ENCODE assay signal across 8 cellular contexts in the genomic region with DNA sequence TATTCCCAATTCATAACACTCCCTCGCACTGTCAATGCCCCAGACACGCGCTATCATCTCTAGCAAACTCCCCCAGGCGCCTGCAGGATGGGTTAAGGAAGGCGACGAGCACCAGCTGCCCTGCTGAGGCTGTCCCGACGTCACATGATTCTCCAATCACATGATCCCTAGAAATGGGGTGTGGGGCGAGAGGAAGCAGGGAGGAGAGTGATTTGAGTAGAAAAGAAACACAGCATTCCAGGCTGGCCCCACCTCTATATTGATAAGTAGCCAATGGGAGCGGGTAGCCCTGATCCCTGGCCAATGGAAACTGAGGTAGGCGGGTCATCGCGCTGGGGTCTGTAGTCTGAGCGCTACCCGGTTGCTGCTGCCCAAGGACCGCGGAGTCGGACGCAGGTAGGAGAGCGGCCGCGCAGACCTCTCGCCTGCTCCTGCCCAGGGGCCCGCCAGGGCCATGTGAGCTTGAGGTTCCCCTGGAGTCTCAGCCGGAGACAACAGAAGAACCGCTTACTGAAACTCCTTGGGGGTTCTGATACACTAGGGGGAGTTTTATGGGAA. TPM values are rescaled to one million over a fixed set of nuclear protein-coding genes. Genes with fewer than 3 reads are reported as not detected.
DNase-seq lines count a peak whose midpoint lies in the region; ATAC-seq and TF ChIP-seq lines count a peak whose summit lies in the region.

A gene (plus strand): TSS at position 364 of the 558 bp plus-strand sequence. CDS start 3,863 bp downstream, outside the sequence.

- H3K4me1 ChIP-seq in ES-I3 (ENCODE audit: insufficient read depth, low read length) (no peaks in the 10 kb centered on the region), testis (peaks cover 4% of the 10 kb centered on the region)

- no peak for TF ChIP-seq POLR2A in testis (IDR thresholded peaks at IDR 0.05)

- peak; percentile 99 for DNase-seq in HCEC 1CT
- peak; percentile 97 for DNase-seq in NCI-H1092 (lab: John Stamatoyannopoulos, UW)
- peak; percentile 98 for DNase-seq in SKM-1 treated with dmso at 0.1 percent for 144 hours (lab: John Stamatoyannopoulos, UW; ENCODE audit: unreplicated experiment)
- peak; percentile 98 for DNase-seq in glomerular visceral epithelial cell (ENCODE audit: extremely low spot score)
- peak; percentile 88 for DNase-seq in omental fat pad (ENCODE audit: low spot score)
- peak; percentile 99 for DNase-seq in testis

- no peaks in the 10 kb centered on the region for H3K9me3 Mint-ChIP-seq in activated naive CD8-positive, alpha-beta T cell (ENCODE audit: low read depth)

- no peaks in the 10 kb centered on the region for H3K27me3 ChIP-seq in testis

- H3K27me3 Mint-ChIP-seq in activated naive CD8-positive, alpha-beta T cell: no peaks in the 10 kb centered on the region

- peak; percentile 98 for ATAC-seq in omental fat pad (ENCODE audit: low FRiP score)

- WGBS in testis, 2 donors: 0% methylated on average over 26 of the region's 26 CpGs

- intact Hi-C loops in testis (cut with DNase I; ENCODE audit: low total_unique reads): no loop called here

- H3K9ac ChIP-seq in ES-I3 (ENCODE audit: low read depth, low read length): peak within 1 kb of the TSS; percentile 79

- peak within 1 kb of the TSS; percentile 69 to 75 for H3K4me3 ChIP-seq in testis

- TF ChIP-seq CTCF in omental fat pad (IDR thresholded peaks at IDR 0.05) (no peak), testis (IDR thresholded peaks at IDR 0.05) (no peak)

- H3K27ac Mint-ChIP-seq in activated naive CD8-positive, alpha-beta T cell: peak within 1 kb of the TSS; percentile 47

- peaks cover 12% of the 10 kb centered on the region for H3K4me1 Mint-ChIP-seq in activated naive CD8-positive, alpha-beta T cell (ENCODE audit: low read depth)

- H3K36me3 ChIP-seq in ES-I3 (ENCODE audit: insufficient read depth, low read length) (no peaks in the 10 kb centered on the region), testis (ENCODE audit: low read depth, missing control alignments) (no peaks in the 10 kb centered on the region)

- no peaks in the 10 kb centered on the region for H3K9me3 ChIP-seq in ES-I3 (ENCODE audit: control insufficient read depth, insufficient read depth, low read length)
- no peaks in the 10 kb centered on the region for H3K9me3 ChIP-seq in testis

- no peaks in the 10 kb centered on the region for H3K36me3 Mint-ChIP-seq in activated naive CD8-positive, alpha-beta T cell

- peak within 1 kb of the TSS; percentile 12 to 82 for H3K27ac ChIP-seq in testis

- H3K4me3 Mint-ChIP-seq in activated naive CD8-positive, alpha-beta T cell: peak within 1 kb of the TSS; percentile 90

RNA-seq across cellular contexts. Expression of the gene that starts here (rescaled TPM):
- total RNA-seq in omental fat pad (100 to 1,000 TPM; 275 to 379 (median 316) TPM), testis (100 to 1,000 TPM; 263 to 489 TPM)
- polyA plus RNA-seq in testis (ENCODE audit: insufficient read depth, low read depth, low replicate concordance): 161 TPM

Comparison
In these comparisons a context has a peak if more than half of its experiments do, and no peak if none do; other contexts are left out.
1. Peak in every context shown above with its lines: DNase-seq, ATAC-seq, H3K4me3 ChIP-seq and H3K27ac ChIP-seq.